In the genomic region with DNA sequence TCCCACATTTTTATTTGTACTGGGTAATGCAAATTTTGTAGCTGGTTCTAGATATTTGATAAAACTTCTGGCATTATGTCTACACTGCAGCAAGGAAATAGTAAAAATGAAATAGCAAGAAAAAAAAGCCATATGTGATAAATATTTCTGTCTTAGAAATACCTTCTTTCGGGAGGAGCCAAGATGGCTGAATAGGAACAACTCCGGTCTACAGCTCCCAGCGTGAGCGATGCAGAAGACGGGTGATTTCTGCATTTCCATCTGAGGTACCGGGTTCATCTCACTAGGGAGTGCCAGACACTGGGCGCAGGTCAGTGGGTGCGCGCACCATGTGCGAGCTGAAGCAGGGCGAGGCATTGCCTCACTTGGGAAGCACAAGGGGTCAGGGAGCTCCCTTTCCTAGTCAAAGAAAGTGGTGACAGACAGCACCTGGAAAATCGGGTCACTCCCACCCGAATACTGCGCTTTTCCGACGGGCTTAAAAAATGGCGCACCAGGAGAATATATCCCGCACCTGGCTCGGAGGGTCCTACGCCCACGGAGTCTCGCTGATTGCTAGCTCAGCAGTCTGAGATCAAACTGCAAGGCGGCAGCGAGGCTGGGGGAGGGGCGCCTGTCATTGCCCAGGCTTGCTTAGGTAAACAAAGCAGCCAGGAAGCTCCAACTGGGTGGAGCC, we compare ENCODE assay signal across 1 cellular context.
TF ChIP-seq lines count a peak whose summit lies in the region.

No MANE protein-coding gene starts in this region.

TF ChIP-seq in HEK293T, 16 proteins besides CTCF, POLR2A, EP300 and RAD21 (continued from another document):
- TF ChIP-seq, protein P1, sequence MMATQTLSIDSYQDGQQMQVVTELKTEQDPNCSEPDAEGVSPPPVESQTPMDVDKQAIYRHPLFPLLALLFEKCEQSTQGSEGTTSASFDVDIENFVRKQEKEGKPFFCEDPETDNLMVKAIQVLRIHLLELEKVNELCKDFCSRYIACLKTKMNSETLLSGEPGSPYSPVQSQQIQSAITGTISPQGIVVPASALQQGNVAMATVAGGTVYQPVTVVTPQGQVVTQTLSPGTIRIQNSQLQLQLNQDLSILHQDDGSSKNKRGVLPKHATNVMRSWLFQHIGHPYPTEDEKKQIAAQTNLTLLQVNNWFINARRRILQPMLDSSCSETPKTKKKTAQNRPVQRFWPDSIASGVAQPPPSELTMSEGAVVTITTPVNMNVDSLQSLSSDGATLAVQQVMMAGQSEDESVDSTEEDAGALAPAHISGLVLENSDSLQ (IDR thresholded peaks at IDR 0.05), result peak; percentile 58
